23 cellular contexts compared by ENCODE assay signal in genomic region chr14:88281447-88281846, GRCh38. TPM values are rescaled to one million over a fixed set of nuclear protein-coding genes. Genes with fewer than 3 reads are reported as not detected.
"Had no signal": no experiment of that assay in that cellular context is flagged by ENCODE, and none has a peak within 500 bp of the region (broad histone marks: within the 10 kb centered on the region; RNA-seq: fewer than 3 reads in every experiment).

No MANE protein-coding gene starts in this region.

- H3K4me3 ChIP-seq: PC-9, SK-N-MC had no signal

- H3K27ac ChIP-seq: PC-9, SK-N-MC, VCaP had no signal

- H2AFZ ChIP-seq: PC-9 had no signal

- ATAC-seq: activated T-cell treated with anti-CD3 and anti-CD28 coated beads, Interleukin-2, amount 50 U/mL, for 4 hours; Right ventricle myocardium inferior; T-cell had no signal

- DNase-seq: activated CD4-positive, alpha-beta memory T cell treated with anti-CD3 and anti-CD28 coated beads for 36 hours; activated CD4-positive, alpha-beta T cell treated with anti-CD3 and anti-CD28 coated beads, Interleukin-2, amount 10 ng/mL, durations not matched to agents 7 days and 5 days; activated CD4-positive, CD25-positive, alpha-beta regulatory T cell; activated CD8-positive, alpha-beta memory T cell treated with anti-CD3 and anti-CD28 coated beads for 24 hours; activated effector memory CD4-positive, alpha-beta T cell treated with anti-CD3 and anti-CD28 coated beads, Interleukin-2, amount 50 U/mL, for 16 hours; activated naive CD4-positive, alpha-beta T cell treated with Interleukin-2 at 50 U/mL for 16 hours; activated T-cell treated with anti-CD3 and anti-CD28 coated beads, Interleukin-2, amount 50 U/mL, for 4 hours; amygdala; caudate nucleus; NCI-H1092; NCI-H1417 treated with DMSO at 0.1 percent for 48 hours; NCI-H1694 treated with DMSO at 0.1 percent for 48 hours; NCI-H2081; NCI-H446; NCI-H524; PC-9; T-cell had no signal

- H3K4me2 ChIP-seq: PC-9 had no signal

- FAIRE-seq: astrocyte had no signal

RNA-seq across cellular contexts. Expression of gene KCNK10, which starts 41.6 kb away (rescaled TPM):
- total RNA-seq: activated CD4-positive, alpha-beta memory T cell treated with anti-CD3 and anti-CD28 coated beads for 36 hours; activated CD4-positive, alpha-beta T cell treated with anti-CD3 and anti-CD28 coated beads, Interleukin-2, amount 10 ng/mL, durations not matched to agents 7 days and 5 days; activated T-cell treated with anti-CD3 and anti-CD28 coated beads, Interleukin-2, amount 50 U/mL, for 4 hours; PC-9; Right ventricle myocardium inferior; RPMI7951; T-cell; T-helper 2 cell treated with Interferon-gamma antibody and Interleukin-4, amounts not matched to agents 100 ng/mL and 5 ng/mL, for 36 hours had no signal
